16 cellular contexts compared by ENCODE assay signal in the genomic region with DNA sequence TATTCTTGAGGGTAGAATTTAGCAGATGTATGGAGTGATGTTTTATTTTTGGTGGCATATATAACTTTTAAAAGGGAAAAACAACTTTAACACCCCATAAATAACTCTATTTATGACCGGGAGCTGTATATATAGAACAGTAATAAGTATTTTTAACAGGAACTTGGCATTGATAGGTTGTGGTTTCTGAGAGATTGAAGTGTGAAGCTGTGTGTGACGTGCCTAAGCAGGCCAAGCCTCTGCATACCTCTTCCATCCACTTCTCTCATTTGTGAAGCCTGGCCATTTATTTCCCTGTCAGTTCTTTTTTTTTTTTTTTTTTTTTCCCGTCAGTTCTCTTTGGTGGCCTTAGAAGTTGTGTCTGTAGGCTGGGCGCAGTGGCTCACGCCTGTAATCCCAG. TPM values are rescaled to one million over a fixed set of nuclear protein-coding genes. Genes with fewer than 3 reads are reported as not detected.
"Had no signal": no experiment of that assay in that cellular context is flagged by ENCODE, and none has a peak within 500 bp of the region (broad histone marks: within the 10 kb centered on the region; RNA-seq: fewer than 3 reads in every experiment).

No MANE protein-coding gene starts in this region.

- H3K27ac ChIP-seq: ascending aorta, colonic mucosa, foreskin keratinocyte, neutrophil, transverse colon had no signal

- H3K4me1 ChIP-seq: ascending aorta, colonic mucosa, foreskin keratinocyte, transverse colon had no signal

- DNase-seq: activated CD4-positive, alpha-beta T cell treated with anti-CD3 and anti-CD28 coated beads, Interleukin-2, amount 10 ng/mL, durations not matched to agents 24 days and 14 days; activated CD4-positive, CD25-positive, alpha-beta regulatory T cell; activated CD8-positive, alpha-beta memory T cell treated with anti-CD3 and anti-CD28 coated beads for 24 hours; activated naive CD4-positive, alpha-beta T cell treated with anti-CD3 and anti-CD28 coated beads for 36 hours; activated naive CD8-positive, alpha-beta T cell treated with anti-CD3 and anti-CD28 coated beads, Interleukin-2, amount 50 U/mL, for 24 hours; colonic mucosa; foreskin keratinocyte; head of caudate nucleus; left colon; small intestine; stimulated activated CD4-positive, alpha-beta T cell treated with anti-CD3 and anti-CD28 coated beads, Interleukin-4, amount 100 ng/mL, for 24 hours; stimulated activated naive CD8-positive, alpha-beta T cell treated with anti-CD3 and anti-CD28 coated beads, Interleukin-15, Interleukin-2, amounts not matched to agents 100 U/mL and 50 U/mL, for 24 hours; transverse colon had no signal

- H3K4me3 Mint-ChIP-seq: activated CD4-positive, alpha-beta T cell treated with anti-CD3 and anti-CD28 coated beads, Interleukin-2, amount 10 ng/mL, durations not matched to agents 24 days and 14 days; activated naive CD4-positive, alpha-beta T cell treated with anti-CD3 and anti-CD28 coated beads for 36 hours; activated naive CD8-positive, alpha-beta T cell treated with anti-CD3 and anti-CD28 coated beads, Interleukin-2, amount 50 U/mL, for 24 hours had no signal

- H3K9me3 ChIP-seq: ascending aorta, colonic mucosa, transverse colon had no signal

- H3K27me3 ChIP-seq: ascending aorta, colonic mucosa, foreskin keratinocyte, neutrophil, transverse colon had no signal

- H3K4me3 ChIP-seq: ascending aorta, colonic mucosa, transverse colon had no signal

- ATAC-seq: activated naive CD8-positive, alpha-beta T cell treated with anti-CD3 and anti-CD28 coated beads, Interleukin-2, amount 50 U/mL, for 24 hours; foreskin keratinocyte; stimulated activated naive CD8-positive, alpha-beta T cell treated with anti-CD3 and anti-CD28 coated beads, Interleukin-15, Interleukin-2, amounts not matched to agents 100 U/mL and 50 U/mL, for 24 hours had no signal

- H3K27ac Mint-ChIP-seq: activated CD4-positive, alpha-beta T cell treated with anti-CD3 and anti-CD28 coated beads, Interleukin-2, amount 10 ng/mL, durations not matched to agents 24 days and 14 days; activated naive CD4-positive, alpha-beta T cell treated with anti-CD3 and anti-CD28 coated beads for 36 hours; activated T-helper 2 cell treated with anti-CD3 and anti-CD28 coated beads, Interferon-gamma antibody, Interleukin-2, Interleukin-4, amounts not matched to agents 10 μg/mL and 5 μg/mL and 100 μg/mL, durations not matched to agents 14 hours and 24 hours and 36 hours had no signal

- H3K27me3 Mint-ChIP-seq: activated CD4-positive, alpha-beta T cell treated with anti-CD3 and anti-CD28 coated beads, Interleukin-2, amount 10 ng/mL, durations not matched to agents 24 days and 14 days; activated naive CD8-positive, alpha-beta T cell treated with anti-CD3 and anti-CD28 coated beads, Interleukin-2, amount 50 U/mL, for 24 hours had no signal

RNA-seq across cellular contexts. Expression of gene SEMA3F, which starts 43.4 kb away (rescaled TPM):
- total RNA-seq: activated naive CD4-positive, alpha-beta T cell treated with anti-CD3 and anti-CD28 coated beads for 36 hours had no signal
